ENCODE assay signal across 8 cellular contexts in the genomic region with DNA sequence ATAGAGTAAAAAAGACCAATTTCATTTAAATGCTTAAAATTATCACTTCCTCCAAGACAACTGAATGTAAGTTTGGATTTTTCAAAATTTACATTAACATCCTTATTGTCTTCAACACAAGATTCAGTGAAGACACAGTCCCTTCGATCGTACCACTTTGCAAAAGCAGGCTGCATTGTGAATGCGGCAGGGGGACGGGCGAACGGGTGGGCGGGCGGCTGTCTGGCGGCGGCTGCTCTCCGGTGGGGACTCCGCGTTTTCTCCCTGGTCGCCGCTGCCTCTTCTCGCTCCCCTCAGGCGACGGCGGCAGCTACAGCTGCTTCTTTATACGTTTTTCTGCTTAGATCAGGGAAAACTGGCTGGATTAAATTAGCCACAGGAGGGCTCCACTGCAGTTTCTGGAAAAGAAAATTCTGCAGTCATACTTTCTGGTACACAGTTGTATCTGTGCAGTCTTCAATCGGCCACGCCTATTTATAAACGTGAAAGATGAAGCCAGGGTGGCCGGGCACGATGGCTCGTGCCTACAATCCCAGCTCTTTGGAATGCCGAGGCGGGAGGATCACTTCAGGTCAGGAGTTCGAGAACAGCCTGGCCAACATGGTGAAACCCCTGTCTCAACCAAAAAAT. TPM values are rescaled to one million over a fixed set of nuclear protein-coding genes. Genes with fewer than 3 reads are reported as not detected.
A peak's percentile ranks its signal among the peaks of the same experiment; 100 is the strongest.
DNase-seq lines count a peak whose midpoint lies in the region; ATAC-seq, FAIRE-seq and TF ChIP-seq lines count a peak whose summit lies in the region.

No MANE protein-coding gene starts in this region.

- ATAC-seq in K562 = peak; percentile 93
- peak; percentile 42 to 70 for ATAC-seq in gastrocnemius medialis
- no peak for ATAC-seq in GM21529 (IDR thresholded peaks at IDR 0.05; ENCODE audit: unreplicated experiment)
- ATAC-seq in GM19035 (IDR thresholded peaks at IDR 0.05; ENCODE audit: unreplicated experiment) = no peak

- BruUV-seq in K562 (replicated peaks; lab: Mats Ljungman, UMichigan) = no TSS peak

- peak; percentile 73 for DNase-seq in D341Med (ENCODE audit: low spot score)
- DNase-seq in RCC 7860 (ENCODE audit: low spot score) = peak; percentile 23
- peak; percentile 11 to 53 (median 27) for DNase-seq in K562 (ENCODE audit: extremely low read depth in 1 of 4, low spot score in 3 of 4)
- DNase-seq in gastrocnemius medialis = no peak

- H3K9ac ChIP-seq in HUES6 (ENCODE audit: low read length) (no peak overlapping the region), K562 (ENCODE audit: insufficient read depth in 1 of 2, low read depth in 2 of 2, low read length in 2 of 2) (0 out of 4 replicates have a peak overlapping the region, but pooled peaks of 1 of the 2 experiments have one; percentile 67), iPS-15b (ENCODE audit: low read depth, low read length) (no peak overlapping the region)

- TF ChIP-seq RAD21 in K562 (CRISPR knock-in tag; conservative IDR thresholded peaks at IDR 0.05 in 1 of 2, IDR thresholded peaks at IDR 0.05 in 1 of 2) = peak; percentile 11 to 44; a peak in 3 of 4 replicates

- CTCF ChIA-PET in K562 (lab: Yijun Ruan, JAX; ENCODE audit: low intra/inter-chr PET ratio) = no interaction called here

- H3K4me3 ChIP-seq in HUES6 (ENCODE audit: low read depth, low read length) (peak overlapping the region; percentile 55), K562 (no peak overlapping the region), iPS-15b (ENCODE audit: low read depth, low read length) (peak overlapping the region; percentile 39), gastrocnemius medialis (peak overlapping the region; percentile 33 to 63 (median 41))

- H3K4me1 ChIP-seq in HUES6 (ENCODE audit: control insufficient read depth, insufficient read depth, low read length) (peaks cover 4% of the 10 kb centered on the region), K562 (replicated peaks in 1 of 2; ENCODE audit: control insufficient read depth in 2 of 2, insufficient read depth in 2 of 2, low read length in 2 of 2) (peaks cover 0 to 4% of the 10 kb centered on the region in 2 experiments; a peak in 1 of 5 replicates), iPS-15b (ENCODE audit: control insufficient read depth, insufficient read depth, low read length) (no peaks in the 10 kb centered on the region), gastrocnemius medialis (peaks cover 0 to 4% of the 10 kb centered on the region in 2 donors)

- peak; percentile 49 to 57 (median 54); a peak in 5 of 6 replicates for TF ChIP-seq CTCF in K562 (IDR thresholded peaks at IDR 0.05 in 2 of 3, conservative IDR thresholded peaks at IDR 0.05 in 1 of 3; ENCODE audit: insufficient read depth in 2 of 3, low read depth in 1 of 3, low read length in 3 of 3)
- TF ChIP-seq CTCF in gastrocnemius medialis (IDR thresholded peaks at IDR 0.05 in 4 of 5, conservative IDR thresholded peaks at IDR 0.05 in 1 of 5) = peak in 3 of 5 experiments; percentile 16 to 42 (median 42)

- H3K4me2 ChIP-seq in K562 (ENCODE audit: insufficient read depth, low read length) = peak overlapping the region; percentile 48

- no peaks in the 10 kb centered on the region for H3K9me3 ChIP-seq in HUES6 (ENCODE audit: control insufficient read depth, insufficient read depth, low read depth, low read length)
- no peaks in the 10 kb centered on the region for H3K9me3 ChIP-seq in K562 (replicated peaks; ENCODE audit: control insufficient read depth, insufficient read depth, low read depth, low read length)
- H3K9me3 ChIP-seq in iPS-15b (ENCODE audit: control insufficient read depth, insufficient read depth, low read length) = no peaks in the 10 kb centered on the region
- H3K9me3 ChIP-seq in gastrocnemius medialis = no peaks in the 10 kb centered on the region

- no peaks in the 10 kb centered on the region for H4K20me1 ChIP-seq in K562 (replicated peaks; ENCODE audit: control insufficient read depth, insufficient read depth, low read length)

- TF ChIP-seq POLR2A in K562 (conservative IDR thresholded peaks at IDR 0.05) (no peak), gastrocnemius medialis (IDR thresholded peaks at IDR 0.05) (no peak)

- no peaks in the 10 kb centered on the region for H3K9me1 ChIP-seq in K562 (ENCODE audit: control insufficient read depth, insufficient read depth, low read length)

- 7% methylated on average over 29 of the region's 29 CpGs for WGBS in K562 (ENCODE audit: insufficient coverage, low coverage, missing lambda C conversion rate)

- H3K27me3 ChIP-seq in HUES6 (ENCODE audit: control insufficient read depth, insufficient read depth, low read length) = peaks cover 54% of the 10 kb centered on the region
- peaks cover 11 to 14% of the 10 kb centered on the region in 2 experiments; a peak in 4 of 5 replicates for H3K27me3 ChIP-seq in K562 (ENCODE audit: control insufficient read depth in 2 of 2, insufficient read depth in 2 of 2, low read length in 2 of 2)
- peaks cover 37% of the 10 kb centered on the region for H3K27me3 ChIP-seq in iPS-15b (ENCODE audit: control insufficient read depth, insufficient read depth, low read length)
- H3K27me3 ChIP-seq in gastrocnemius medialis = peaks cover 4 to 41% (median 23%) of the 10 kb centered on the region in 3 donors

- FAIRE-seq in RCC 7860 (lab: Jason Lieb, UNC) (no peak), K562 (lab: Jason Lieb, UNC) (peak; percentile 68)

- H2AFZ ChIP-seq in K562 (ENCODE audit: low read depth, low read length) = peak overlapping the region; percentile 75

- in situ Hi-C loops in K562 (cut with MboI) (loop anchor here (5.0 kb wide), 1 partner anchor 86 kb away; no protein-coding TSS in a partner anchor), gastrocnemius medialis (cut with MboI; ENCODE audit: low sequenced_read_pairs in 4 of 4) (no loop called here)

- H3K36me3 ChIP-seq in HUES6 (ENCODE audit: control insufficient read depth, insufficient read depth, low read length) = no peaks in the 10 kb centered on the region
- no peaks in the 10 kb centered on the region for H3K36me3 ChIP-seq in K562 (ENCODE audit: control insufficient read depth, insufficient read depth, low read length)
- no peaks in the 10 kb centered on the region for H3K36me3 ChIP-seq in iPS-15b (ENCODE audit: control insufficient read depth, insufficient read depth, low read length)
- H3K36me3 ChIP-seq in gastrocnemius medialis = no peaks in the 10 kb centered on the region

- TF ChIP-seq EP300 in K562 (IDR thresholded peaks at IDR 0.05; ENCODE audit: low read length) = no peak

- POLR2A ChIA-PET in K562 (lab: Yijun Ruan, JAX) = no interaction called here

- H3K27ac ChIP-seq in HUES6 (ENCODE audit: low read depth, low read length) (no peak overlapping the region), K562 (ENCODE audit: extremely low read depth, low read depth, low read length) (no peak overlapping the region), gastrocnemius medialis (no peak overlapping the region)

- intact Hi-C loops in K562 (cut with micrococcal nuclease) (loop anchor here (1.0 to 10.0 kb wide), 2 partner anchors 178 to 767 kb away; no protein-coding TSS in a partner anchor), gastrocnemius medialis (cut with DNase I; ENCODE audit: low total_unique reads) (no loop called here)

- H3K79me2 ChIP-seq in K562 (ENCODE audit: control insufficient read depth, insufficient read depth, low read length) = no peaks in the 10 kb centered on the region

TF ChIP-seq in K562, 482 proteins besides CTCF, POLR2A, EP300 and RAD21 (continues in another document):
- no peak for TF ChIP-seq EZH2 (IDR thresholded peaks at IDR 0.05; ENCODE audit: borderline replicate concordance, low read depth, low read length)

RNA-seq across cellular contexts. Expression of a gene that starts 33.9 kb away (rescaled TPM):
- total RNA-seq in K562 (2011; cell fraction: chromatin; rRNA removed; ENCODE audit: low replicate concordance) = 4.9 and 15.6 TPM in 2 replicates
- total RNA-seq in K562 (2011; cell fraction: nucleolus; rRNA removed) = 1.1 and 3.2 TPM in 2 replicates
- 5.1 and 8.9 TPM in 2 replicates for total RNA-seq in K562 (2011; cell fraction: nucleoplasm; rRNA removed)
- 21.2 and 21.7 TPM in 2 replicates for total RNA-seq in K562 (2014; rRNA removed)
- total RNA-seq in K562 (2014; rRNA removed; fragmentation: Illumina TruSeq; extraction: Trizol) = 41.7 and 46.6 TPM in 2 replicates
- total RNA-seq in K562 (2015; rRNA removed; fragmentation: Illumina TruSeq; extraction: Trizol) = 40.3 and 44.3 TPM in 2 replicates
- 31.1 and 31.6 TPM in 2 replicates for total RNA-seq in K562 (2021)
- polyA plus RNA-seq in K562 (2011; rRNA removed) = 24.2 and 31.5 TPM in 2 replicates
- 4.9 and 11.9 TPM in 2 replicates for polyA plus RNA-seq in K562 (2011; cell fraction: cytosol; rRNA removed)
- 2.8 and 4.7 TPM in 2 replicates for polyA plus RNA-seq in K562 (2011; cell fraction: nucleus; rRNA removed)
- 36.7 and 37.8 TPM in 2 replicates for polyA plus RNA-seq in K562 (2012)
- 49.9 and 89.4 TPM in 2 replicates for polyA plus RNA-seq in K562 (2014; fragmentation: Illumina TruSeq; extraction: Trizol)
- 10 to 100 TPM; 33.5 to 35.2 TPM for polyA plus RNA-seq in K562 (2014; fragmentation: Nextera tagmentation; extraction: Ambion mirVana)
- polyA plus RNA-seq in K562 (2014; rRNA removed) = 36.8 and 37.2 TPM in 2 replicates
- 12.4 and 16.5 TPM in 2 replicates for polyA minus RNA-seq in K562 (2011; rRNA and poly(A)+ RNA removed)
- 6.3 and 6.4 TPM in 2 replicates for polyA minus RNA-seq in K562 (2011; cell fraction: cytosol; rRNA and poly(A)+ RNA removed)
- 2.7 and 7.0 TPM in 2 replicates for polyA minus RNA-seq in K562 (2011; cell fraction: nucleus; rRNA and poly(A)+ RNA removed)
- total RNA-seq in gastrocnemius medialis = 10 to 100 TPM; 18.4 to 51.8 (median 28.4) TPM

Comparison
In these comparisons a context has a peak if more than half of its experiments do, and no peak if none do; other contexts are left out.
1. DNase-seq: peak in D341Med (single experiment), RCC 7860 (single experiment) and K562 (4 of 4); none in gastrocnemius medialis (0 of 2).
2. ATAC-seq: peak in K562 (single experiment) and gastrocnemius medialis (2 of 2); none in GM21529 (single experiment) and GM19035 (single experiment).